In genomic region chr3:9542182-9542581, GRCh38 we compare ENCODE assay signal across 10 cellular contexts. TPM values are rescaled to one million over a fixed set of nuclear protein-coding genes. Genes with fewer than 3 reads are reported as not detected.
"Had no signal": no experiment of that assay in that cellular context is flagged by ENCODE, and none has a peak within 500 bp of the region (broad histone marks: within the 10 kb centered on the region; RNA-seq: fewer than 3 reads in every experiment).

No MANE protein-coding gene starts in this region.

- H3K9me3 ChIP-seq: HAP-1 had no signal

- H2AFZ ChIP-seq: GM23248 had no signal

- H3K4me1 ChIP-seq: HAP-1 had no signal

- H3K36me3 Mint-ChIP-seq: IgD-negative memory B cell had no signal

- H3K27ac ChIP-seq: GM23248, HL-60 had no signal

- H3K4me1 Mint-ChIP-seq: IgD-negative memory B cell had no signal

- H3K4me3 ChIP-seq: GM23248, HAP-1 had no signal

- ATAC-seq: HCT116, HepG2 had no signal

- H3K36me3 ChIP-seq: HAP-1 had no signal

- H3K4me3 Mint-ChIP-seq: IgD-negative memory B cell had no signal

- H3K9ac ChIP-seq: GM23248 had no signal

- H3K27ac Mint-ChIP-seq: IgD-negative memory B cell had no signal

- DNase-seq: GM23248, GOT3, H7, KBM-7 had no signal

RNA-seq across cellular contexts. Expression of gene LHFPL4, which starts 11.4 kb away (rescaled TPM):
- total RNA-seq: GM23248, HT1080 had no signal
- polyA plus RNA-seq: IgD-negative memory B cell had no signal
